ENCODE assay signal across 10 cellular contexts in genomic region chr3:151918253-151919029, GRCh38. TPM values are rescaled to one million over a fixed set of nuclear protein-coding genes. Genes with fewer than 3 reads are reported as not detected.
DNase-seq lines count a peak whose midpoint lies in the region; ATAC-seq and TF ChIP-seq lines count a peak whose summit lies in the region.
"Had no signal": no experiment of that assay in that cellular context is flagged by ENCODE, and none has a peak within 500 bp of the region (broad histone marks: within the 10 kb centered on the region; RNA-seq: fewer than 3 reads in every experiment).

No MANE protein-coding gene starts in this region.

- no peaks in the 10 kb centered on the region for H3K36me3 ChIP-seq in ascending aorta
- H3K36me3 ChIP-seq in testis (ENCODE audit: low read depth, missing control alignments): no peaks in the 10 kb centered on the region
- H3K36me3 ChIP-seq: BLaER1 treated with 17β-estradiol and CSF1 and Interleukin-3, amounts not matched to agents 10 nM and 100 nM had no signal

- TF ChIP-seq CTCF in ascending aorta (IDR thresholded peaks at IDR 0.05) (peak; percentile 56 to 73 (median 61)), testis (IDR thresholded peaks at IDR 0.05) (peak; percentile 44 to 61 (median 46))

- H3K9me3 ChIP-seq in ascending aorta (no peaks in the 10 kb centered on the region), testis (no peaks in the 10 kb centered on the region)

- peak; percentile 48 for ATAC-seq in HG02763 (IDR thresholded peaks at IDR 0.05; ENCODE audit: unreplicated experiment)
- no peak for ATAC-seq in GM18505 (IDR thresholded peaks at IDR 0.05; ENCODE audit: unreplicated experiment)

- intact Hi-C loops in ascending aorta (cut with DNase I): loop anchor here (5.0 to 10.0 kb wide), 4 partner anchors 144 to 691 kb away; no protein-coding TSS in a partner anchor
- intact Hi-C loops in testis (cut with DNase I; ENCODE audit: low total_unique reads): loop anchor here (10.0 kb wide), 1 partner anchor 74 kb away; no protein-coding TSS in a partner anchor

- TF ChIP-seq POLR2A in testis (IDR thresholded peaks at IDR 0.05): no peak
- no peak for TF ChIP-seq POLR2A in GM18505 (IDR thresholded peaks at IDR 0.05; ENCODE audit: borderline replicate concordance, extremely low read depth, insufficient read depth, insufficient read length)

- whole genome bisulfite sequencing in testis, 2 donors: 51 to 64% methylated on average over 5 of the region's 5 CpGs

- no peaks in the 10 kb centered on the region for H3K27me3 ChIP-seq in ascending aorta
- no peaks in the 10 kb centered on the region for H3K27me3 ChIP-seq in testis
- H3K27me3 ChIP-seq: BLaER1 treated with 17β-estradiol and CSF1 and Interleukin-3, amounts not matched to agents 10 nM and 100 nM had no signal

- peak; percentile 54 for DNase-seq in NCI-H2171 treated with DMSO at 0.1 percent for 48 hours (lab: John Stamatoyannopoulos, UW)
- no peak for DNase-seq in NCI-H2171 (lab: John Stamatoyannopoulos, UW)
- DNase-seq in NCI-H2196 treated with DMSO at 0.1 percent for 48 hours (lab: John Stamatoyannopoulos, UW; ENCODE audit: unreplicated experiment): peak; percentile 70
- DNase-seq in ascending aorta (ENCODE audit: low spot score in 2 of 2): no peak
- peak; percentile 30 for DNase-seq in iPS-NIHi7 (ENCODE audit: extremely low spot score)
- DNase-seq in testis: no peak

- peak overlapping the region in 1 of 2 donors; percentile 35 for H3K27ac ChIP-seq in ascending aorta
- no peak overlapping the region for H3K27ac ChIP-seq in testis
- H3K27ac ChIP-seq: BLaER1 treated with 17β-estradiol and CSF1 and Interleukin-3, amounts not matched to agents 10 nM and 100 nM had no signal

- peaks cover 0 to 6% of the 10 kb centered on the region in 2 donors for H3K4me1 ChIP-seq in ascending aorta
- no peaks in the 10 kb centered on the region for H3K4me1 ChIP-seq in testis

- H3K4me3 ChIP-seq in ascending aorta (no peak overlapping the region), testis (no peak overlapping the region)
- H3K4me3 ChIP-seq: BLaER1 treated with 17β-estradiol and CSF1 and Interleukin-3, amounts not matched to agents 10 nM and 100 nM had no signal

RNA-seq across cellular contexts. Expression of gene SUCNR1, which starts 45.0 kb away (rescaled TPM):
- total RNA-seq in ascending aorta: 3.1 TPM
- total RNA-seq in testis: under 1 TPM in 1 of 2 donors, not detected in 1; 0.06 TPM
- 0.42 TPM for polyA plus RNA-seq in testis (ENCODE audit: insufficient read depth, low read depth, low replicate concordance)
- total RNA-seq: activated naive CD4-positive, alpha-beta T cell treated with anti-CD3 and anti-CD28 coated beads, Interleukin-2, amount 50 U/mL, for 72 hours had no signal

Comparison
In these comparisons a context has a peak if more than half of its experiments do, and no peak if none do; other contexts are left out.
1. DNase-seq: peak in NCI-H2171 treated with DMSO at 0.1 percent for 48 hours (single experiment), NCI-H2196 treated with DMSO at 0.1 percent for 48 hours (single experiment) and iPS-NIHi7 (single experiment); none in NCI-H2171 (single experiment), ascending aorta (0 of 2) and testis (single experiment).